9 cellular contexts compared by ENCODE assay signal in genomic region chr14:23183076-23183475, GRCh38. TPM values are rescaled to one million over a fixed set of nuclear protein-coding genes. Genes with fewer than 3 reads are reported as not detected.
DNase-seq lines count a peak whose midpoint lies in the region; ATAC-seq lines count a peak whose summit lies in the region.
"Had no signal": no experiment of that assay in that cellular context is flagged by ENCODE, and none has a peak within 500 bp of the region (broad histone marks: within the 10 kb centered on the region; RNA-seq: fewer than 3 reads in every experiment).

No MANE protein-coding gene starts in this region.

- H3K9me3 Mint-ChIP-seq in naive thymus-derived CD4-positive, alpha-beta T cell, result no peaks in the 10 kb centered on the region
- H3K9me3 Mint-ChIP-seq: activated naive CD8-positive, alpha-beta T cell treated with anti-CD3 and anti-CD28 coated beads, Interleukin-2, amount 10 ng/mL, durations not matched to agents 7 days and 5 days had no signal

- H3K4me3 ChIP-seq in ACC112 (ENCODE audit: low read depth, low read length), result peak overlapping the region; percentile 82
- H3K4me3 ChIP-seq in naive thymus-derived CD4-positive, alpha-beta T cell (ENCODE audit: low read length), result peak overlapping the region; percentile 58

- no peak for ATAC-seq in naive thymus-derived CD4-positive, alpha-beta T cell
- ATAC-seq in GM18502 (IDR thresholded peaks at IDR 0.05; ENCODE audit: poor library complexity, unreplicated experiment) (no peak), GM21515 (IDR thresholded peaks at IDR 0.05; ENCODE audit: unreplicated experiment) (no peak)

- no peaks in the 10 kb centered on the region for H3K36me3 ChIP-seq in ACC112 (ENCODE audit: insufficient read depth, low read length)
- H3K36me3 ChIP-seq in naive thymus-derived CD4-positive, alpha-beta T cell (ENCODE audit: control insufficient read depth in 2 of 3, insufficient read depth in 3 of 3, low read length in 3 of 3), result no peaks in the 10 kb centered on the region

- peaks cover 16% of the 10 kb centered on the region for H3K4me1 ChIP-seq in ACC112 (ENCODE audit: control insufficient read depth, insufficient read depth, low read length, unreplicated experiment)
- H3K4me1 ChIP-seq in naive thymus-derived CD4-positive, alpha-beta T cell (ENCODE audit: control insufficient read depth in 2 of 2, insufficient read depth in 2 of 2, low read length in 2 of 2), result peaks cover 3 to 8% of the 10 kb centered on the region in 2 donors

- H3K27me3 Mint-ChIP-seq in naive thymus-derived CD4-positive, alpha-beta T cell, result peaks cover 5 to 27% (median 18%) of the 10 kb centered on the region in 5 donors

- H3K27me3 ChIP-seq in ACC112 (ENCODE audit: insufficient read depth, low read length), result peaks cover 35% of the 10 kb centered on the region
- no peaks in the 10 kb centered on the region for H3K27me3 ChIP-seq in naive thymus-derived CD4-positive, alpha-beta T cell (ENCODE audit: control insufficient read depth in 2 of 2, insufficient read depth in 2 of 2, low read length in 2 of 2)

- DNase-seq in NCI-H345 treated with DMSO at 0.1 percent for 48 hours (lab: John Stamatoyannopoulos, UW; ENCODE audit: unreplicated experiment), result peak; percentile 27
- no peak for DNase-seq in epithelial cell of prostate (ENCODE audit: low read depth, low spot score)
- DNase-seq in naive thymus-derived CD4-positive, alpha-beta T cell, result no peak
- no peak for DNase-seq in central memory CD4-positive, alpha-beta T cell
- no peak for DNase-seq in pons (ENCODE audit: low spot score)

- POLR2A ChIA-PET in naive thymus-derived CD4-positive, alpha-beta T cell (lab: Charles Lee), result interaction anchor here (0.6 to 7.0 kb wide), 5 partner anchors 21 to 84 kb away, joined by 3 to 43 read pairs (median 5); partner anchors contain the start of gene CEBPE

- H3K36me3 Mint-ChIP-seq in naive thymus-derived CD4-positive, alpha-beta T cell, result no peaks in the 10 kb centered on the region
- H3K36me3 Mint-ChIP-seq: activated naive CD8-positive, alpha-beta T cell treated with anti-CD3 and anti-CD28 coated beads, Interleukin-2, amount 10 ng/mL, durations not matched to agents 7 days and 5 days had no signal

- CTCF ChIA-PET in naive thymus-derived CD4-positive, alpha-beta T cell (lab: Charles Lee), result interaction anchor here (0.9 to 12.2 kb wide), 4 partner anchors 21 to 136 kb away, joined by 3 to 250 read pairs (median 18); partner anchors contain the start of gene CEBPE

- peak overlapping the region; percentile 46 for H2AFZ ChIP-seq in ACC112 (ENCODE audit: low read length, unreplicated experiment)

- no peak overlapping the region for H3K4me3 Mint-ChIP-seq in naive thymus-derived CD4-positive, alpha-beta T cell
- H3K4me3 Mint-ChIP-seq: activated naive CD8-positive, alpha-beta T cell treated with anti-CD3 and anti-CD28 coated beads, Interleukin-2, amount 10 ng/mL, durations not matched to agents 7 days and 5 days had no signal

- no peak overlapping the region for H3K27ac Mint-ChIP-seq in naive thymus-derived CD4-positive, alpha-beta T cell
- H3K27ac Mint-ChIP-seq: activated naive CD8-positive, alpha-beta T cell treated with anti-CD3 and anti-CD28 coated beads, Interleukin-2, amount 10 ng/mL, durations not matched to agents 7 days and 5 days had no signal

- intact Hi-C loops in naive thymus-derived CD4-positive, alpha-beta T cell (cut with micrococcal nuclease), result loop anchor here (2.0 to 10.0 kb wide), 2 partner anchors 28 to 198 kb away; partner anchors contain the start of gene AJUBA (in 1 of the 2)

- peaks cover 0 to 26% (median 2%) of the 10 kb centered on the region in 7 donors for H3K4me1 Mint-ChIP-seq in naive thymus-derived CD4-positive, alpha-beta T cell

- H3K79me2 ChIP-seq in ACC112 (ENCODE audit: control insufficient read depth, insufficient read depth, low read length, unreplicated experiment), result no peaks in the 10 kb centered on the region

- H3K9me3 ChIP-seq in naive thymus-derived CD4-positive, alpha-beta T cell (ENCODE audit: control insufficient read depth in 2 of 3, low read length in 3 of 3), result no peaks in the 10 kb centered on the region

- H3K27ac ChIP-seq in ACC112 (ENCODE audit: low read depth, low read length), result no peak overlapping the region
- H3K27ac ChIP-seq in epithelial cell of prostate, result peak overlapping the region; percentile 33
- H3K27ac ChIP-seq in naive thymus-derived CD4-positive, alpha-beta T cell (ENCODE audit: low read depth, low read length), result peak overlapping the region; percentile 29

RNA-seq across cellular contexts. Expression of gene SLC7A8, which starts 0.4 kb away (rescaled TPM):
- 1 to 10 TPM in 4 of 5 experiments, under 1 TPM in 1; 0.36 to 7.7 (median 2.5) TPM for total RNA-seq in naive thymus-derived CD4-positive, alpha-beta T cell
- 1 to 10 TPM; 1.2 to 4.0 TPM for polyA plus RNA-seq in naive thymus-derived CD4-positive, alpha-beta T cell

RNA-seq across cellular contexts. Expression of gene RNF212B, which starts 54.7 kb away (rescaled TPM):
- not detected for total RNA-seq in naive thymus-derived CD4-positive, alpha-beta T cell
- polyA plus RNA-seq in naive thymus-derived CD4-positive, alpha-beta T cell, result not detected
- total RNA-seq: activated naive CD8-positive, alpha-beta T cell treated with anti-CD3 and anti-CD28 coated beads, Interleukin-2, amount 10 ng/mL, durations not matched to agents 7 days and 5 days had no signal
